ENCODE assay signal across 16 cellular contexts in genomic region chr1:8203056-8203455, GRCh38.
DNase-seq lines count a peak whose midpoint lies in the region; TF ChIP-seq lines count a peak whose summit lies in the region.
"Had no signal": no experiment of that assay in that cellular context is flagged by ENCODE, and none has a peak within 500 bp of the region (broad histone marks: within the 10 kb centered on the region; RNA-seq: fewer than 3 reads in every experiment).

No MANE protein-coding gene starts in this region.

- H3K27ac ChIP-seq in RWPE1 (peak overlapping the region; percentile 99), esophagus (ENCODE audit: low read depth in 2 of 2, low read length in 1 of 2) (peak overlapping the region; percentile 62 to 86), muscle layer of colon (ENCODE audit: low read depth, low read length) (peak overlapping the region; percentile 82), temporal lobe (ENCODE audit: low read depth, low read length) (peak overlapping the region; percentile 72)
- H3K27ac ChIP-seq: BLaER1 treated with 17β-estradiol and CSF1 and Interleukin-3, amounts not matched to agents 10 nM and 100 nM had no signal

- H3K4me3 ChIP-seq in esophagus (ENCODE audit: low read depth in 1 of 2, low read length in 2 of 2) = no peak overlapping the region
- H3K4me3 ChIP-seq in muscle layer of colon (ENCODE audit: low read depth in 1 of 2, low read length in 2 of 2) = peak overlapping the region in 1 of 2 donors; percentile 25
- H3K4me3 ChIP-seq: BLaER1 treated with 17β-estradiol and CSF1 and Interleukin-3, amounts not matched to agents 10 nM and 100 nM had no signal

- peaks cover 0 to 3% of the 10 kb centered on the region in 2 donors for H3K4me1 ChIP-seq in esophagus (ENCODE audit: control insufficient read depth in 2 of 2, insufficient read depth in 2 of 2, low read length in 1 of 2)
- peaks cover 44% of the 10 kb centered on the region for H3K4me1 ChIP-seq in muscle layer of colon (ENCODE audit: insufficient read depth, low read length)

- POLR2A ChIA-PET in RWPE1 (lab: Yijun Ruan, JAX; ENCODE audit: low non-redundant PET) = no interaction called here

- WGBS in esophagus, 2 donors = 91 to 92% methylated on average over 9 of the region's 9 CpGs

- H3K9ac ChIP-seq in muscle layer of colon (ENCODE audit: low read length) = peak overlapping the region; percentile 41
- H3K9ac ChIP-seq: BLaER1 treated with 17β-estradiol and CSF1 and Interleukin-3, amounts not matched to agents 10 nM and 100 nM had no signal

- H3K27me3 ChIP-seq in esophagus (ENCODE audit: control insufficient read depth in 1 of 2, insufficient read depth in 2 of 2, low read length in 2 of 2) = no peaks in the 10 kb centered on the region
- no peaks in the 10 kb centered on the region for H3K27me3 ChIP-seq in muscle layer of colon (ENCODE audit: control insufficient read depth in 1 of 2, insufficient read depth in 2 of 2, low read length in 2 of 2)
- H3K27me3 ChIP-seq: BLaER1 treated with 17β-estradiol and CSF1 and Interleukin-3, amounts not matched to agents 10 nM and 100 nM had no signal

- no peak for DNase-seq in RWPE1 (ENCODE audit: low spot score)
- no peak for DNase-seq in stimulated activated CD4-positive, alpha-beta T cell treated with anti-CD3 and anti-CD28 coated beads, Interleukin-1b, Interleukin-23, amount 100 ng/mL, for 48 hours
- no peak for DNase-seq in activated T-cell treated with anti-CD3 and anti-CD28 coated beads, Interleukin-2, amount 50 U/mL, for 1 hour
- DNase-seq in hippocampal formation (lab: John Stamatoyannopoulos, UW) = no peak
- no peak for DNase-seq in T-helper 2 cell
- DNase-seq: dermis blood vessel endothelial cell; GOT3; kidney glomerular epithelial cell; MV-4-11; SIG-M5; stimulated activated CD4-positive, alpha-beta T cell treated with anti-CD3 and anti-CD28 coated beads, Interleukin-4, amount 100 ng/mL, for 1 hour; stimulated activated naive B cell treated with anti-CD40 and anti-IgM and Interleukin-4, amounts not matched to agents 10 μg/mL and 1 μg/mL and 100 μg/mL, for 72 hours had no signal

- TF ChIP-seq CTCF in RWPE1 (conservative IDR thresholded peaks at IDR 0.05; ENCODE audit: low read depth) = no peak

- no peaks in the 10 kb centered on the region for H3K9me3 ChIP-seq in esophagus (ENCODE audit: control insufficient read depth in 2 of 2, insufficient read depth in 1 of 2, low read depth in 1 of 2, low read length in 1 of 2)
- H3K9me3 ChIP-seq in muscle layer of colon (ENCODE audit: low read length) = no peaks in the 10 kb centered on the region
- H3K9me3 ChIP-seq: BLaER1 treated with 17β-estradiol and CSF1 and Interleukin-3, amounts not matched to agents 10 nM and 100 nM had no signal

- CTCF ChIA-PET in RWPE1 (lab: Yijun Ruan, JAX) = no interaction called here

- H3K36me3 ChIP-seq in esophagus (ENCODE audit: control insufficient read depth in 2 of 2, insufficient read depth in 2 of 2, low read length in 1 of 2) (no peaks in the 10 kb centered on the region), muscle layer of colon (ENCODE audit: insufficient read depth, low read length) (no peaks in the 10 kb centered on the region)
- H3K36me3 ChIP-seq: BLaER1 treated with 17β-estradiol and CSF1 and Interleukin-3, amounts not matched to agents 10 nM and 100 nM had no signal
